1 cellular context compared by ENCODE assay signal in genomic region chr1:214966366-214966765, GRCh38.
TF ChIP-seq lines count a peak whose summit lies in the region.

No MANE protein-coding gene starts in this region.

TF ChIP-seq in GM23338, 12 proteins besides CTCF, POLR2A, EP300 and RAD21 (continued from another document):
- TF ChIP-seq ZNF462 (CRISPR knock-in tag; IDR thresholded peaks at IDR 0.05) (no peak), NANOG (IDR thresholded peaks at IDR 0.05; ENCODE audit: borderline replicate concordance) (no peak)
